ENCODE assay signal across 15 cellular contexts in genomic region chr2:144099340-144099739, GRCh38.
DNase-seq lines count a peak whose midpoint lies in the region; ATAC-seq and TF ChIP-seq lines count a peak whose summit lies in the region.
"Had no signal": no experiment of that assay in that cellular context is flagged by ENCODE, and none has a peak within 500 bp of the region (broad histone marks: within the 10 kb centered on the region; RNA-seq: fewer than 3 reads in every experiment).

No MANE protein-coding gene starts in this region.

- no peaks in the 10 kb centered on the region for H3K27me3 Mint-ChIP-seq in activated CD8-positive, alpha-beta memory T cell treated with anti-CD3 and anti-CD28 coated beads, Interleukin-2, amount 10 ng/mL, durations not matched to agents 7 days and 5 days
- H3K27me3 Mint-ChIP-seq in chondrocyte (ENCODE audit: low read depth) = no peaks in the 10 kb centered on the region
- H3K27me3 Mint-ChIP-seq: CD4-positive, CD25-positive, alpha-beta regulatory T cell had no signal

- H3K27ac ChIP-seq in OCI-LY1 (ENCODE audit: low read depth, low read length, poor library complexity, severe bottlenecking) (peak overlapping the region; percentile 54), psoas muscle (peak overlapping the region; percentile 83)

- H3K27me3 ChIP-seq in OCI-LY1 (ENCODE audit: insufficient read depth, low read length) (no peaks in the 10 kb centered on the region), psoas muscle (ENCODE audit: insufficient read depth in 3 of 3, low read length in 2 of 3) (no peaks in the 10 kb centered on the region)

- intact Hi-C loops in psoas muscle (cut with DNase I) = no loop called here

- no peak for ATAC-seq in activated CD8-positive, alpha-beta memory T cell treated with anti-CD3 and anti-CD28 coated beads, Interleukin-2, amount 10 ng/mL, durations not matched to agents 7 days and 5 days
- ATAC-seq in psoas muscle (peak in 1 of 4 donors; percentile 4), HG03442 (IDR thresholded peaks at IDR 0.05; ENCODE audit: unreplicated experiment) (no peak), GM21723 (IDR thresholded peaks at IDR 0.05; ENCODE audit: unreplicated experiment) (no peak)
- ATAC-seq: GM23338 had no signal

- peak overlapping the region; percentile 27; the same call in 1 of the 2 replicates for H3K4me2 ChIP-seq in OCI-LY1 (ENCODE audit: low read length)
- H3K4me2 ChIP-seq: GM23338 had no signal

- CTCF ChIA-PET in activated CD8-positive, alpha-beta memory T cell treated with anti-CD3 and anti-CD28 coated beads, Interleukin-2, amount 10 ng/mL, durations not matched to agents 7 days and 5 days (lab: Charles Lee) = no interaction called here

- no peak overlapping the region for H2AFZ ChIP-seq in OCI-LY1 (ENCODE audit: low read length)
- H2AFZ ChIP-seq: GM23338 had no signal

- no peaks in the 10 kb centered on the region for H3K9me2 ChIP-seq in OCI-LY1 (ENCODE audit: low read depth, low read length)

- H3K9ac ChIP-seq in OCI-LY1 (ENCODE audit: low read length) = peak overlapping the region; percentile 9; the same call in 1 of the 2 replicates

- no peak for DNase-seq in activated CD8-positive, alpha-beta memory T cell treated with anti-CD3 and anti-CD28 coated beads, Interleukin-2, amount 10 ng/mL, durations not matched to agents 7 days and 5 days
- no peak for DNase-seq in activated CD8-positive, alpha-beta memory T cell treated with anti-CD3 and anti-CD28 coated beads, Interleukin-2, amount 50 U/mL, for 4 hours
- no peak for DNase-seq in chondrocyte (ENCODE audit: low spot score)
- no peak for DNase-seq in psoas muscle
- no peak for DNase-seq in KBM-7
- DNase-seq: CD4-positive, CD25-positive, alpha-beta regulatory T cell; NCI-H1092; NCI-H187; NCI-H446; NCI-H748 treated with DMSO at 0.1 percent for 48 hours; Right ventricle myocardium superior had no signal

- H3K4me1 ChIP-seq in OCI-LY1 (ENCODE audit: insufficient read depth, low read length, severe bottlenecking) (peaks cover 35% of the 10 kb centered on the region), psoas muscle (peaks cover 10% of the 10 kb centered on the region)

- no peaks in the 10 kb centered on the region for H3F3A ChIP-seq in OCI-LY1 (ENCODE audit: insufficient read depth, low read length)

- WGBS in psoas muscle, 3 donors = 56 to 85% (median 57%) methylated on average over 4 of the region's 4 CpGs

- in situ Hi-C loops in KBM-7 (cut with MboI; ENCODE audit: low pct_unique_long_range_greater_than_20kb, low sequenced_read_pairs) = no loop called here

- H3K9me3 ChIP-seq in OCI-LY1 (ENCODE audit: low read length) (no peaks in the 10 kb centered on the region; the same call in 1 of the 2 replicates), psoas muscle (no peaks in the 10 kb centered on the region)

- H3K9me3 Mint-ChIP-seq in activated CD8-positive, alpha-beta memory T cell treated with anti-CD3 and anti-CD28 coated beads, Interleukin-2, amount 10 ng/mL, durations not matched to agents 7 days and 5 days (ENCODE audit: low read depth) = peaks cover 8% of the 10 kb centered on the region
- H3K9me3 Mint-ChIP-seq in chondrocyte (ENCODE audit: low read depth) = peaks cover 5% of the 10 kb centered on the region

- H3K4me3 Mint-ChIP-seq in activated CD8-positive, alpha-beta memory T cell treated with anti-CD3 and anti-CD28 coated beads, Interleukin-2, amount 10 ng/mL, durations not matched to agents 7 days and 5 days = no peak overlapping the region
- no peak overlapping the region for H3K4me3 Mint-ChIP-seq in chondrocyte (ENCODE audit: unreplicated experiment)
- H3K4me3 Mint-ChIP-seq: CD4-positive, CD25-positive, alpha-beta regulatory T cell; GM23338 had no signal

- H3K79me2 ChIP-seq in OCI-LY1 (ENCODE audit: insufficient read depth, low read length) = no peaks in the 10 kb centered on the region

- H3K36me3 ChIP-seq in OCI-LY1 (ENCODE audit: insufficient read depth, low read length) = peaks cover 6% of the 10 kb centered on the region
- no peaks in the 10 kb centered on the region for H3K36me3 ChIP-seq in psoas muscle (ENCODE audit: insufficient read depth in 1 of 2, low read depth in 1 of 2)

- peak overlapping the region; percentile 12 for H3K27ac Mint-ChIP-seq in activated CD8-positive, alpha-beta memory T cell treated with anti-CD3 and anti-CD28 coated beads, Interleukin-2, amount 10 ng/mL, durations not matched to agents 7 days and 5 days
- peak overlapping the region; percentile 53 for H3K27ac Mint-ChIP-seq in chondrocyte (ENCODE audit: unreplicated experiment)
- H3K27ac Mint-ChIP-seq: CD4-positive, CD25-positive, alpha-beta regulatory T cell; GM23338 had no signal

- no peak for TF ChIP-seq CTCF in OCI-LY1 (IDR thresholded peaks at IDR 0.05; ENCODE audit: low read length)
- no peak for TF ChIP-seq CTCF in chondrocyte (IDR thresholded peaks at IDR 0.05)
- no peak for TF ChIP-seq CTCF in psoas muscle (IDR thresholded peaks at IDR 0.05)

- peaks cover 39% of the 10 kb centered on the region for H3K4me1 Mint-ChIP-seq in activated CD8-positive, alpha-beta memory T cell treated with anti-CD3 and anti-CD28 coated beads, Interleukin-2, amount 10 ng/mL, durations not matched to agents 7 days and 5 days
- peaks cover 23% of the 10 kb centered on the region for H3K4me1 Mint-ChIP-seq in chondrocyte (ENCODE audit: low read depth)

- H3K4me3 ChIP-seq in OCI-LY1 (ENCODE audit: low read depth, low read length, poor library complexity, severe bottlenecking) (no peak overlapping the region), psoas muscle (peak overlapping the region; percentile 41)
- H3K4me3 ChIP-seq: GM23338 had no signal

- no peaks in the 10 kb centered on the region for H4K20me1 ChIP-seq in OCI-LY1 (ENCODE audit: insufficient read depth, low read length)

- peaks cover 26% of the 10 kb centered on the region for H3K36me3 Mint-ChIP-seq in activated CD8-positive, alpha-beta memory T cell treated with anti-CD3 and anti-CD28 coated beads, Interleukin-2, amount 10 ng/mL, durations not matched to agents 7 days and 5 days
- H3K36me3 Mint-ChIP-seq in chondrocyte (ENCODE audit: low read depth) = peaks cover 4% of the 10 kb centered on the region
